In the genomic region with DNA sequence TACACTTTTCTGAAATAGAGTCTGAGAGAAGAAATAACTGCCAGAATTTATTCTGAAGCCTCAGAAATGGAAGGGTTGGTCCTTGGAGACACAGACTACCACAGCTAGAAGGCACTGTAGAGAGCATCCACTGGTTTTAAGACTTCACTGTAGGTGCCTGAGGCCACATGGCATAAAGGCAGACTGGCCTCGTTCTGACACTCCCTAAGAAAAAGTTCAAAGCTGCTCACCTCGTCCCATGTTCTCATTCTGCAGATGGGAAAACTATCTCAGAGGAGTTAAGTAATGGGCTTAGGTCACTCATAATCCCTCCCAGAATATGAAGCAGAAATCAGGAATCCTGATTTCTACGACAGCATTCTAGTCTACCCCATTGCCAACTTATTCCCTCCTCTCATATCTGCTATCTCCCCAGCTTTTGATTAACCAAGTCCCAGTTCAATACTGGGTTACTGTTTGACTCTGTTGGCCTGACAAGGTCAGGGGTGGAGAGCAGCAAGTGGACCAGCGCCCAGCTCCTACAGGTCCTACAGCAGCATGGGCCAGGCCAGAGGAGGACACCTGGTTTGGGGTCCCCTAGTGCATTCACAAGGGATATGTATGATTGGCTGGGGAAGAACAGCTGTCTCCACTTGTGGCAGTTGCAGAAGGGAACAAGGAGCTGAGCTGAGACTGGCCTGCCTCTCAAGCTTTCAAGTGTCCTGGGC, we compare ENCODE assay signal across 9 cellular contexts. TPM values are rescaled to one million over a fixed set of nuclear protein-coding genes. Genes with fewer than 3 reads are reported as not detected.
DNase-seq lines count a peak whose midpoint lies in the region; ATAC-seq and TF ChIP-seq lines count a peak whose summit lies in the region.
"Had no signal": no experiment of that assay in that cellular context is flagged by ENCODE, and none has a peak within 500 bp of the region (broad histone marks: within the 10 kb centered on the region; RNA-seq: fewer than 3 reads in every experiment).

No MANE protein-coding gene starts in this region.

- H3K27ac Mint-ChIP-seq in stimulated activated naive CD8-positive, alpha-beta T cell treated with anti-CD3 and anti-CD28 coated beads, Interleukin-15, amount 100 ng/mL, for 72 hours, result no peak overlapping the region

- H3K27ac ChIP-seq in breast epithelium, result peak overlapping the region; percentile 9 to 22
- peak overlapping the region; percentile 46 for H3K27ac ChIP-seq in osteoblast (ENCODE audit: low read depth, low read length)
- H3K27ac ChIP-seq: cardiac muscle cell had no signal

- no peaks in the 10 kb centered on the region for H3K36me3 ChIP-seq in breast epithelium
- peaks cover 14% of the 10 kb centered on the region for H3K36me3 ChIP-seq in osteoblast (ENCODE audit: insufficient read depth, low read length)

- peak overlapping the region; percentile 51 for H3K4me2 ChIP-seq in osteoblast (ENCODE audit: insufficient read depth, low read length)

- peaks cover 0 to 5% of the 10 kb centered on the region in 2 donors for H3K4me1 ChIP-seq in breast epithelium
- peaks cover 72% of the 10 kb centered on the region for H3K4me1 ChIP-seq in osteoblast (ENCODE audit: insufficient read depth, low read length)

- no peak overlapping the region for H3K4me3 Mint-ChIP-seq in stimulated activated naive CD8-positive, alpha-beta T cell treated with anti-CD3 and anti-CD28 coated beads, Interleukin-15, amount 100 ng/mL, for 72 hours

- no peaks in the 10 kb centered on the region for H3K9me3 ChIP-seq in breast epithelium
- no peaks in the 10 kb centered on the region for H3K9me3 ChIP-seq in osteoblast (ENCODE audit: low read depth, low read length)

- H3K79me2 ChIP-seq in osteoblast (ENCODE audit: insufficient read depth, low read length), result peaks cover 90% of the 10 kb centered on the region

- H3K27me3 ChIP-seq in breast epithelium, result no peaks in the 10 kb centered on the region
- H3K27me3 ChIP-seq in osteoblast (ENCODE audit: insufficient read depth, low read length), result no peaks in the 10 kb centered on the region
- H3K27me3 ChIP-seq: cardiac muscle cell had no signal

- intact Hi-C loops in breast epithelium (cut with DNase I; ENCODE audit: low total_unique reads), result no loop called here

- H3K9me3 Mint-ChIP-seq in stimulated activated naive CD8-positive, alpha-beta T cell treated with anti-CD3 and anti-CD28 coated beads, Interleukin-15, amount 100 ng/mL, for 72 hours, result no peaks in the 10 kb centered on the region

- no peak for TF ChIP-seq POLR2A in breast epithelium (IDR thresholded peaks at IDR 0.05)

- H3K4me3 ChIP-seq in AG10803 (ENCODE audit: low read length) (peak overlapping the region; percentile 26), breast epithelium (peak overlapping the region in 2 of 3 donors; percentile 3 to 80), osteoblast (ENCODE audit: insufficient read depth, low read length) (peak overlapping the region; percentile 1)
- H3K4me3 ChIP-seq: cardiac muscle cell had no signal

- in situ Hi-C loops in KBM-7 (cut with MboI; ENCODE audit: low pct_unique_long_range_greater_than_20kb, low sequenced_read_pairs), result no loop called here

- no peak overlapping the region for H2AFZ ChIP-seq in osteoblast (ENCODE audit: low read length)

- H4K20me1 ChIP-seq in osteoblast (ENCODE audit: insufficient read depth, low read length), result peaks cover 53% of the 10 kb centered on the region

- ATAC-seq in HG03097 (IDR thresholded peaks at IDR 0.05; ENCODE audit: low FRiP score, unreplicated experiment) (no peak), HG02763 (IDR thresholded peaks at IDR 0.05; ENCODE audit: unreplicated experiment) (no peak)
- no peak for ATAC-seq in stimulated activated naive CD8-positive, alpha-beta T cell treated with anti-CD3 and anti-CD28 coated beads, Interleukin-15, amount 100 ng/mL, for 72 hours

- no peak for DNase-seq in AG10803 (ENCODE audit: low read depth)
- peak; percentile 24 for DNase-seq in KBM-7
- no peak for DNase-seq in breast epithelium (ENCODE audit: low spot score in 2 of 2)
- peak; percentile 31 for DNase-seq in osteoblast (ENCODE audit: insufficient read length, low spot score, missing footprints)
- no peak for DNase-seq in stimulated activated naive CD8-positive, alpha-beta T cell treated with anti-CD3 and anti-CD28 coated beads, Interleukin-15, amount 100 ng/mL, for 72 hours
- no peak for DNase-seq in stimulated activated CD4-positive, alpha-beta T cell treated with anti-CD3 and anti-CD28 coated beads, Interleukin-4, amount 100 ng/mL, for 24 hours

- no peak for TF ChIP-seq CTCF in AG10803 (conservative IDR thresholded peaks at IDR 0.05; ENCODE audit: low read length)
- TF ChIP-seq CTCF in breast epithelium (IDR thresholded peaks at IDR 0.05), result no peak
- TF ChIP-seq CTCF in osteoblast (IDR thresholded peaks at IDR 0.05; ENCODE audit: extremely low read depth, low read depth, low read length), result no peak

- peaks cover 82% of the 10 kb centered on the region for H3K4me1 Mint-ChIP-seq in stimulated activated naive CD8-positive, alpha-beta T cell treated with anti-CD3 and anti-CD28 coated beads, Interleukin-15, amount 100 ng/mL, for 72 hours

- H3K27me3 Mint-ChIP-seq in stimulated activated naive CD8-positive, alpha-beta T cell treated with anti-CD3 and anti-CD28 coated beads, Interleukin-15, amount 100 ng/mL, for 72 hours, result no peaks in the 10 kb centered on the region

RNA-seq across cellular contexts. Expression of a gene that starts 3.7 kb away (rescaled TPM):
- 100 to 1,000 TPM in 1 of 3 donors, 10 to 100 TPM in 2; 30.4 to 135 (median 81.9) TPM for total RNA-seq in breast epithelium
- total RNA-seq in osteoblast, result 336 and 401 TPM in 2 replicates

RNA-seq across cellular contexts. Expression of a gene that starts 30.8 kb away (rescaled TPM):
- total RNA-seq in breast epithelium (10 to 100 TPM in 2 of 3 donors, 1 to 10 TPM in 1; 8.9 to 18.4 (median 10.5) TPM), osteoblast (0.72 and 0.88 TPM in 2 replicates)

RNA-seq across cellular contexts. Expression of a gene that starts 51.1 kb away (rescaled TPM):
- total RNA-seq in breast epithelium (under 1 TPM in 1 of 3 donors, not detected in 2; 0.44 TPM), osteoblast (0.36 TPM in 1 of 2 replicates, not detected in the other)

RNA-seq across cellular contexts. Expression of a gene that starts 58.0 kb away (rescaled TPM):
- 1 to 10 TPM in 1 of 3 donors, under 1 TPM in 1, not detected in 1; 0.96 to 1.3 TPM for total RNA-seq in breast epithelium
- not detected in 2 replicates for total RNA-seq in osteoblast
- total RNA-seq: cardiac muscle cell had no signal

Comparison
In these comparisons a context has a peak if more than half of its experiments do, and no peak if none do; other contexts are left out.
1. DNase-seq: peak in KBM-7 (single experiment) and osteoblast (single experiment); none in AG10803 (single experiment), breast epithelium (0 of 2), stimulated activated naive CD8-positive, alpha-beta T cell treated with anti-CD3 and anti-CD28 coated beads, Interleukin-15, amount 100 ng/mL, for 72 hours (0 of 2) and stimulated activated CD4-positive, alpha-beta T cell treated with anti-CD3 and anti-CD28 coated beads, Interleukin-4, amount 100 ng/mL, for 24 hours (single experiment).
2. Peak in every context shown above with its lines, with median percentiles within 50 percentile points of each other: H3K4me3 ChIP-seq.